ENCODE assay signal across 9 cellular contexts in genomic region chr10:128035557-128035973, GRCh38.
A peak's percentile ranks its signal among the peaks of the same experiment; 100 is the strongest.
DNase-seq lines count a peak whose midpoint lies in the region; ATAC-seq and FAIRE-seq lines count a peak whose summit lies in the region.
"Had no signal": no experiment of that assay in that cellular context is flagged by ENCODE, and none has a peak within 500 bp of the region (broad histone marks: within the 10 kb centered on the region; RNA-seq: fewer than 3 reads in every experiment).

No MANE protein-coding gene starts in this region.

- H3K27ac Mint-ChIP-seq in effector memory CD8-positive, alpha-beta T cell = peak overlapping the region in 1 of 2 donors; percentile 49
- H3K27ac Mint-ChIP-seq in natural killer cell treated with Interleukin-12 subunit alpha and Interleukin-12 subunit beta and Interleukin-15 and Interleukin-18, amount 100 ng/mL, for 72 hours = peak overlapping the region; percentile 33 to 73

- DNase-seq in Right ventricle myocardium inferior (ENCODE audit: missing footprints) (no peak), cardiac septum (ENCODE audit: low spot score) (no peak), HuH-7 (ENCODE audit: low spot score) (peak; percentile 70), urothelium cell line (ENCODE audit: low spot score) (peak; percentile 33), NCI-H510A treated with DMSO at 0.1 percent for 48 hours (lab: John Stamatoyannopoulos, UW) (no peak)
- peak; percentile 34 to 45 for DNase-seq in activated CD4-positive, alpha-beta T cell treated with anti-CD3 and anti-CD28 coated beads, Interleukin-2, amount 50 U/mL, for 24 hours (ENCODE audit: low read depth in 1 of 2, low spot score in 1 of 2)
- DNase-seq in effector memory CD8-positive, alpha-beta T cell = peak; percentile 60 to 69 (median 63)
- peak; percentile 77 for DNase-seq in natural killer cell treated with Interleukin-12 subunit alpha and Interleukin-12 subunit beta and Interleukin-15 and Interleukin-18, amount 100 ng/mL, for 72 hours (ENCODE audit: low spot score)

- ATAC-seq in Right ventricle myocardium inferior = peak; percentile 59
- ATAC-seq in effector memory CD8-positive, alpha-beta T cell (replicated peaks) = peak; percentile 83
- ATAC-seq in natural killer cell treated with Interleukin-12 subunit alpha and Interleukin-12 subunit beta and Interleukin-15 and Interleukin-18, amount 100 ng/mL, for 72 hours = peak; percentile 82 to 89

- H3K4me3 Mint-ChIP-seq in effector memory CD8-positive, alpha-beta T cell = no peak overlapping the region
- no peak overlapping the region for H3K4me3 Mint-ChIP-seq in natural killer cell treated with Interleukin-12 subunit alpha and Interleukin-12 subunit beta and Interleukin-15 and Interleukin-18, amount 100 ng/mL, for 72 hours

- no peak for FAIRE-seq in urothelium cell line (lab: Jason Lieb, UNC)
- FAIRE-seq: G401.6 had no signal

- intact Hi-C loops in Right ventricle myocardium inferior (cut with DNase I) = loop anchor here (2.0 kb wide), 1 partner anchor 33 kb away; no protein-coding TSS in a partner anchor
- intact Hi-C loops in cardiac septum (cut with DNase I) = no loop called here

- no peaks in the 10 kb centered on the region for H3K27me3 Mint-ChIP-seq in effector memory CD8-positive, alpha-beta T cell
- H3K27me3 Mint-ChIP-seq in natural killer cell treated with Interleukin-12 subunit alpha and Interleukin-12 subunit beta and Interleukin-15 and Interleukin-18, amount 100 ng/mL, for 72 hours = no peaks in the 10 kb centered on the region

- peaks cover 7 to 9% of the 10 kb centered on the region in 2 donors for H3K4me1 Mint-ChIP-seq in effector memory CD8-positive, alpha-beta T cell (ENCODE audit: low read depth in 2 of 2)
- H3K4me1 Mint-ChIP-seq in natural killer cell treated with Interleukin-12 subunit alpha and Interleukin-12 subunit beta and Interleukin-15 and Interleukin-18, amount 100 ng/mL, for 72 hours (ENCODE audit: low read depth in 2 of 2) = peaks cover 17 to 30% of the 10 kb centered on the region in 2 donors

- H3K9me3 Mint-ChIP-seq in effector memory CD8-positive, alpha-beta T cell = no peaks in the 10 kb centered on the region
- no peaks in the 10 kb centered on the region for H3K9me3 Mint-ChIP-seq in natural killer cell treated with Interleukin-12 subunit alpha and Interleukin-12 subunit beta and Interleukin-15 and Interleukin-18, amount 100 ng/mL, for 72 hours

- no peaks in the 10 kb centered on the region for H3K36me3 Mint-ChIP-seq in effector memory CD8-positive, alpha-beta T cell (ENCODE audit: insufficient read depth)
- H3K36me3 Mint-ChIP-seq in natural killer cell treated with Interleukin-12 subunit alpha and Interleukin-12 subunit beta and Interleukin-15 and Interleukin-18, amount 100 ng/mL, for 72 hours = no peaks in the 10 kb centered on the region

Comparison
In these comparisons a context has a peak if more than half of its experiments do, and no peak if none do; other contexts are left out.
1. DNase-seq: peak in HuH-7 (single experiment), activated CD4-positive, alpha-beta T cell treated with anti-CD3 and anti-CD28 coated beads, Interleukin-2, amount 50 U/mL, for 24 hours (2 of 2), effector memory CD8-positive, alpha-beta T cell (3 of 3), natural killer cell treated with Interleukin-12 subunit alpha and Interleukin-12 subunit beta and Interleukin-15 and Interleukin-18, amount 100 ng/mL, for 72 hours (single experiment) and urothelium cell line (single experiment); none in Right ventricle myocardium inferior (single experiment), cardiac septum (single experiment) and NCI-H510A treated with DMSO at 0.1 percent for 48 hours (single experiment).
2. Peak in every context shown above with its lines, with median percentiles within 50 percentile points of each other: ATAC-seq.